In genomic region chr10:22712246-22712958, GRCh38 we compare ENCODE assay signal across 8 cellular contexts. TPM values are rescaled to one million over a fixed set of nuclear protein-coding genes. Genes with fewer than 3 reads are reported as not detected.
DNase-seq lines count a peak whose midpoint lies in the region; ATAC-seq and TF ChIP-seq lines count a peak whose summit lies in the region.

No MANE protein-coding gene starts in this region.

- ATAC-seq in HG03571 (IDR thresholded peaks at IDR 0.05; ENCODE audit: unreplicated experiment) = no peak

- H3K27me3 Mint-ChIP-seq in nephron (ENCODE audit: low read depth) = no peaks in the 10 kb centered on the region

- H3K36me3 ChIP-seq in BLaER1 (no peaks in the 10 kb centered on the region), ectodermal cell (ENCODE audit: control insufficient read depth, insufficient read depth, low read length) (no peaks in the 10 kb centered on the region)

- H3K4me3 ChIP-seq in BLaER1 = peak overlapping the region; percentile 91
- peak overlapping the region; percentile 91 for H3K4me3 ChIP-seq in ectodermal cell (ENCODE audit: insufficient read depth, low read depth, low read length)

- 47 to 56% methylated on average over 7 to 8 of the region's 8 CpGs for WGBS in ectodermal cell, 2 experiments

- peaks cover 27% of the 10 kb centered on the region for H3K4me1 ChIP-seq in BLaER1
- peaks cover 7% of the 10 kb centered on the region for H3K4me1 ChIP-seq in ectodermal cell (ENCODE audit: control insufficient read depth, insufficient read depth, low read length)

- peak overlapping the region; percentile 99 for H3K4me2 ChIP-seq in BLaER1

- peak; percentile 13 for DNase-seq in M059J (ENCODE audit: low read depth)
- DNase-seq in NCI-H345 treated with DMSO at 0.1 percent for 48 hours (lab: John Stamatoyannopoulos, UW; ENCODE audit: unreplicated experiment) = no peak
- no peak for DNase-seq in SK-N-DZ (ENCODE audit: low spot score)
- no peak for DNase-seq in cerebellar cortex (ENCODE audit: low spot score)

- peak overlapping the region in 1 of 3 experiments; percentile 36 for H3K27ac Mint-ChIP-seq in nephron

- TF ChIP-seq CTCF in nephron (IDR thresholded peaks at IDR 0.05; ENCODE audit: unreplicated experiment in 3 of 3) = no peak

- no peaks in the 10 kb centered on the region for H3K9me3 Mint-ChIP-seq in nephron

- peak overlapping the region; percentile 84 to 93 (median 89) for H3K4me3 Mint-ChIP-seq in nephron

- H3K27ac ChIP-seq in BLaER1 (no peak overlapping the region), ectodermal cell (ENCODE audit: insufficient read depth, low read depth, low read length, poor library complexity, severe bottlenecking) (no peak overlapping the region)

- peaks cover 28% of the 10 kb centered on the region for H3K4me1 Mint-ChIP-seq in nephron

- H3K27me3 ChIP-seq in BLaER1 = peaks cover 23% of the 10 kb centered on the region
- H3K27me3 ChIP-seq in ectodermal cell (ENCODE audit: control insufficient read depth, insufficient read depth, low read length, poor library complexity, severe bottlenecking) = peaks cover 15% of the 10 kb centered on the region

- H3K9ac ChIP-seq in BLaER1 = 0 out of 2 replicates have a peak overlapping the region, but pooled peaks have one; percentile 85

- no peaks in the 10 kb centered on the region for H3K36me3 Mint-ChIP-seq in nephron (ENCODE audit: low read depth)

- H3K9me3 ChIP-seq in BLaER1 (no peaks in the 10 kb centered on the region), ectodermal cell (ENCODE audit: control insufficient read depth, low read length) (no peaks in the 10 kb centered on the region)

- peaks cover 66% of the 10 kb centered on the region for H4K20me1 ChIP-seq in BLaER1

RNA-seq across cellular contexts. Expression of gene PIP4K2A, which starts 2.0 kb away (rescaled TPM):
- 18.9 and 26.6 TPM in 2 replicates for total RNA-seq in M059J (2014; rRNA removed; shearing (Covaris generic))
- polyA plus RNA-seq in ectodermal cell (2013, experiment 1 of 4) = 31.0 TPM
- 31.6 TPM for polyA plus RNA-seq in ectodermal cell (2013, experiment 2 of 4)
- 23.1 TPM for polyA plus RNA-seq in ectodermal cell (2013, experiment 3 of 4)
- polyA plus RNA-seq in ectodermal cell (2013, experiment 4 of 4) = 27.7 TPM
- polyA plus RNA-seq in SK-N-DZ (2014; cell fraction: cytosol; rRNA removed) = 11.1 and 12.2 TPM in 2 replicates
- polyA plus RNA-seq in SK-N-DZ (2014; cell fraction: nucleus; rRNA removed) = 7.3 and 8.2 TPM in 2 replicates
